21 cellular contexts compared by ENCODE assay signal in the genomic region with DNA sequence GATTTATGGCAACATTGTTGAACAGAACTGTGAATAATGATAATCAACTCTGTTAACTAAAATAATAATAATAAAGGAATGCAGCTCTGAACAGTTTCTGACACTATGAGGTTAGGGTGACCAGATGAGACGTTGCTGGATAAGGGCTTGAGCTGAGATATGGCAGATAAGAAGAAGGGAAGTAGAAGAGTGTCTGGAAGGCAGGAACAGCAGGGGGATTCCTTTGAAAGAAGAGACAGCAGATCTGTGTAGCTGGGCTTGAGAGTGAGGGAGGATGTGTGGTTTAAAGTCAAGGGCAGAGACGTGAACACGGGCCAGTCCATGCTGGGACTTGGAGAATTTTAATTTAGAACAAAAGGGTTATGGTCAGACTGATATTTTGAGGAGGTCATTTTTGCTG.
"Had no signal": no experiment of that assay in that cellular context is flagged by ENCODE, and none has a peak within 500 bp of the region (broad histone marks: within the 10 kb centered on the region; RNA-seq: fewer than 3 reads in every experiment).

No MANE protein-coding gene starts in this region.

- ATAC-seq: effector memory CD8-positive, alpha-beta T cell; heart left ventricle; left cardiac atrium; lower lobe of right lung; natural killer cell treated with Interleukin-12 subunit alpha and Interleukin-12 subunit beta and Interleukin-15 and Interleukin-18, amount 100 ng/mL, for 72 hours had no signal

- H3K4me3 Mint-ChIP-seq: dendritic cell treated with granulocyte-macrophage colony-stimulating factor and Interleukin-4, amounts not matched to agents 40 ng/mL and 50 ng/mL, for 4 days; effector memory CD8-positive, alpha-beta T cell; memory B cell; natural killer cell treated with Interleukin-12 subunit alpha and Interleukin-12 subunit beta and Interleukin-15 and Interleukin-18, amount 100 ng/mL, for 72 hours had no signal

- H3K9me3 ChIP-seq: heart left ventricle, left ventricle myocardium inferior, lower lobe of right lung, neutrophil, right atrium auricular region, sigmoid colon had no signal

- H3K4me1 Mint-ChIP-seq: memory B cell had no signal

- H3K4me1 ChIP-seq: heart left ventricle, left ventricle myocardium inferior, lower lobe of right lung, right atrium auricular region, sigmoid colon had no signal

- DNase-seq: cerebellar nuclear complex; effector memory CD8-positive, alpha-beta T cell; foreskin melanocyte; heart left ventricle; hypothalamus; kidney; left cardiac atrium; left ventricle myocardium inferior; lower lobe of right lung; midbrain; posterior cingulate gyrus; sigmoid colon; stimulated activated CD4-positive, alpha-beta T cell treated with anti-CD3 and anti-CD28 coated beads, Interleukin-2, amount 100 ng/mL, for 48 hours; stimulated activated naive CD4-positive, alpha-beta T cell treated with Interleukin-2 at 50 U/mL for 16 hours; trophoblast cell had no signal

- H3K4me3 ChIP-seq: heart left ventricle, left ventricle myocardium inferior, lower lobe of right lung, right atrium auricular region, sigmoid colon, skin epidermis had no signal

- H3K27me3 Mint-ChIP-seq: dendritic cell treated with granulocyte-macrophage colony-stimulating factor and Interleukin-4, amounts not matched to agents 40 ng/mL and 50 ng/mL, for 4 days had no signal

- H3K27me3 ChIP-seq: neutrophil, right atrium auricular region, sigmoid colon had no signal

- H3K36me3 ChIP-seq: heart left ventricle, left ventricle myocardium inferior, lower lobe of right lung, neutrophil, right atrium auricular region, sigmoid colon had no signal

- H3K27ac Mint-ChIP-seq: dendritic cell treated with granulocyte-macrophage colony-stimulating factor and Interleukin-4, amounts not matched to agents 40 ng/mL and 50 ng/mL, for 4 days; effector memory CD8-positive, alpha-beta T cell; memory B cell; natural killer cell treated with Interleukin-12 subunit alpha and Interleukin-12 subunit beta and Interleukin-15 and Interleukin-18, amount 100 ng/mL, for 72 hours had no signal

- H3K9me3 Mint-ChIP-seq: dendritic cell treated with granulocyte-macrophage colony-stimulating factor and Interleukin-4, amounts not matched to agents 40 ng/mL and 50 ng/mL, for 4 days; effector memory CD8-positive, alpha-beta T cell; memory B cell; natural killer cell treated with Interleukin-12 subunit alpha and Interleukin-12 subunit beta and Interleukin-15 and Interleukin-18, amount 100 ng/mL, for 72 hours had no signal

- H3K36me3 Mint-ChIP-seq: memory B cell; natural killer cell treated with Interleukin-12 subunit alpha and Interleukin-12 subunit beta and Interleukin-15 and Interleukin-18, amount 100 ng/mL, for 72 hours had no signal

- H3K27ac ChIP-seq: heart left ventricle, left ventricle myocardium inferior, lower lobe of right lung, neutrophil, right atrium auricular region, sigmoid colon, skin epidermis had no signal
